In the genomic region with DNA sequence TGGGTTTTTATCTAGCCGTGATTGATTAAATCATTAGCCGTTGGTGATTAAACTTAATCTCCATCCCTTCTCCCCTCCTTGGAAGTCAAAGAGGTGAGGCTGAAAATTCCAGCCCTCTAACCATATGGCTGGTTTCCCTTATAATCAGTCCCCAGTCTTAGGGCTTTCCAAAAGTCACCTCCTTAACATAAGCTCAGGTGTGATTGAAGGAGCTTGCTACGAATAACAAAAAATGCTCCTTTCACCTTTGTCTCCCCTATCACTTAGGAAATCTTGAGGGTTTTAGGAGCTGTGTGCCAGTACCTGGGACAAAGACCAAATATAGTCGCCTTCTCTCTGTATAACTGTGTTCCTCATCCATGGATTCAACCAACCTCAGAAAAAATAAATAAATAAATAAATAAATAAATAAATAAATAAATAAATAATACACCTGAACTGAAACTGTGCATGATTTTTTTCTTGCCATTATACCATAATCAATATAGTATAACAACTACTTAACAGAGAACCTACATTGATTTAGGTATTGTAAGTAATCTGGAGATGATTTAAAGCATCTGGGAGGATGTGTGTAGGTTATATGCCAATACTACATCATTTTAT, we compare ENCODE assay signal across 20 cellular contexts.
"Had no signal": no experiment of that assay in that cellular context is flagged by ENCODE, and none has a peak within 500 bp of the region (broad histone marks: within the 10 kb centered on the region; RNA-seq: fewer than 3 reads in every experiment).

No MANE protein-coding gene starts in this region.

- H3K9me3 ChIP-seq: SJSA1 had no signal

- H3K4me1 ChIP-seq: SJSA1 had no signal

- H3K27me3 ChIP-seq: SJSA1 had no signal

- H3K36me3 ChIP-seq: SJSA1 had no signal

- DNase-seq: KBM-7, MV-4-11, NCI-H1048, NCI-H1105, NCI-H1417, NCI-H1436 treated with DMSO at 0.1 percent for 48 hours, NCI-H1694, NCI-H187 treated with DMSO at 0.1 percent for 48 hours, NCI-H2029 treated with DMSO at 0.1 percent for 48 hours, NCI-H2171 treated with DMSO at 0.1 percent for 48 hours, NCI-H345, NCI-H446 treated with DMSO at 0.1 percent for 48 hours, NCI-H510A treated with DMSO at 0.1 percent for 48 hours, NCI-H526, Right ventricle myocardium superior, RPMI8226, SIG-M5 had no signal

- H3K27ac ChIP-seq: SJSA1, SK-N-MC had no signal

- FAIRE-seq: RCC 7860 had no signal

- H3K4me3 ChIP-seq: SJSA1, SK-N-MC had no signal
